19 cellular contexts compared by ENCODE assay signal in the genomic region with DNA sequence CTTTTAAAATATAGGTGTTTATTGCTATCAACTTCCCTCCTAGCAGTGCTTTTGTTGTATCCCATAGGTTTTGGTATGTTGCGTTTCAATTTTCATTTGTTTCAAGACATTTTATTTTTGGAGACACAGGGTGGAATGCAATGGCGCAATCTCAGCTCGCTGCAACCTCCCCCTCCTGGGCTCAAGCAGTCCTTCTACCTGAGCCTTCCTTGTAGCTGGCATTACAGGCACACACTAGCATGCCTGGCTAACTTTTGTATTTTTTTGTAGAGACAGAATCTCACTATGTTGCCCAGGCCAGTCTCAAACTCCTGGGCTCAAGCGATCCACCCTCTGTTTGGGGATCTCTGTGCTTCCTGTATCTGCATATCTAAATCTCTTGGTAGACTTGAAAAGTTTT. TPM values are rescaled to one million over a fixed set of nuclear protein-coding genes. Genes with fewer than 3 reads are reported as not detected.
DNase-seq lines count a peak whose midpoint lies in the region; ATAC-seq, FAIRE-seq and TF ChIP-seq lines count a peak whose summit lies in the region.
"Had no signal": no experiment of that assay in that cellular context is flagged by ENCODE, and none has a peak within 500 bp of the region (broad histone marks: within the 10 kb centered on the region; RNA-seq: fewer than 3 reads in every experiment).

No MANE protein-coding gene starts in this region.

- DNase-seq in T-helper 17 cell (no peak), H1 (ENCODE audit: low read depth in 1 of 2, low spot score in 2 of 2) (no peak), mesendoderm (peak; percentile 34), upper lobe of right lung (no peak), GM19238 (ENCODE audit: insufficient read length, low spot score) (no peak), right lobe of liver (no peak), left lobe of liver (ENCODE audit: low spot score) (no peak)
- DNase-seq: C1 segment of cervical spinal cord; CD4-positive, alpha-beta memory T cell; DMS153; DMS79 treated with DMSO at 0.1 percent for 48 hours; EL; GDM1; H7 had no signal

- H2AFZ ChIP-seq in H1 (ENCODE audit: low read length) = no peak overlapping the region

- no peak overlapping the region for H2BK20ac ChIP-seq in H1 (ENCODE audit: low read length)

- no peak for TF ChIP-seq CTCF in H1 (IDR thresholded peaks at IDR 0.05; ENCODE audit: control extremely low read depth in 1 of 3, insufficient read depth in 1 of 3, low read depth in 1 of 3, low read length in 3 of 3)
- TF ChIP-seq CTCF in upper lobe of right lung (IDR thresholded peaks at IDR 0.05) = no peak
- TF ChIP-seq CTCF in right lobe of liver (IDR thresholded peaks at IDR 0.05) = no peak

- H3K56ac ChIP-seq in H1 (replicated peaks; ENCODE audit: insufficient read length, low read depth, low read length) = no peak overlapping the region
- H3K56ac ChIP-seq in mesendoderm (ENCODE audit: low read length) = no peak overlapping the region

- H3K27me3 Mint-ChIP-seq in T-helper 17 cell = no peaks in the 10 kb centered on the region
- H3K27me3 Mint-ChIP-seq: B cell; CD4-positive, alpha-beta memory T cell had no signal

- WGBS in H1 (ENCODE audit: extremely low coverage in 1 of 2, insufficient coverage in 1 of 2, insufficient read length in 1 of 2, insufficient replicate concordance in 2 of 2, low coverage in 1 of 2, low lambda C conversion rate in 2 of 2, missing lambda C conversion rate in 1 of 2), 2 experiments = 77% methylated on average over 4 of the region's 4 CpGs; no CpG with 5 or more reads in 1 of the 2 experiments
- WGBS in mesendoderm (ENCODE audit: extremely low coverage, insufficient coverage, low lambda C conversion rate) = no CpG with 5 or more reads among the region's 4 CpGs
- 89% methylated on average over 4 of the region's 4 CpGs for WGBS in right lobe of liver (ENCODE audit: insufficient coverage, low coverage, low lambda C conversion rate, missing lambda C conversion rate)

- peaks cover 6 to 11% (median 8%) of the 10 kb centered on the region in 4 experiments for H3K4me1 ChIP-seq in H1 (replicated peaks in 1 of 4; ENCODE audit: control insufficient read depth in 3 of 4, insufficient read depth in 4 of 4, low read length in 3 of 4)
- peaks cover 3% of the 10 kb centered on the region for H3K4me1 ChIP-seq in mesendoderm (ENCODE audit: control insufficient read depth, low read depth, low read length)
- H3K4me1 ChIP-seq in upper lobe of right lung = no peaks in the 10 kb centered on the region
- H3K4me1 ChIP-seq in right lobe of liver = no peaks in the 10 kb centered on the region

- H3K18ac ChIP-seq in H1 (ENCODE audit: extremely low read depth, low read length) (no peak overlapping the region), mesendoderm (ENCODE audit: low read length) (no peak overlapping the region)

- no peaks in the 10 kb centered on the region for H3K23me2 ChIP-seq in H1 (ENCODE audit: low read depth, low read length)

- no peak for TF ChIP-seq EP300 in H1 (IDR thresholded peaks at IDR 0.05; ENCODE audit: borderline replicate concordance in 1 of 2, low read depth in 2 of 2, low read length in 2 of 2)

- peak overlapping the region; percentile 33; the same call in 1 of the 2 replicates for H2BK12ac ChIP-seq in H1 (ENCODE audit: low read depth, low read length)

- POLR2A ChIA-PET in H1 (lab: Charles Lee; ENCODE audit: partially characterized antibody) = interaction anchor here (1.4 to 2.7 kb wide), 3 partner anchors 17 to 50 kb away, joined by 4 to 14 read pairs (median 12); no protein-coding TSS in a partner anchor

- H4K5ac ChIP-seq in H1 (ENCODE audit: insufficient read length, low read depth, low read length) = no peak overlapping the region
- no peak overlapping the region for H4K5ac ChIP-seq in mesendoderm (ENCODE audit: low read length)

- H3K23ac ChIP-seq in H1 (ENCODE audit: insufficient read length) (no peak overlapping the region), mesendoderm (ENCODE audit: low read length) (no peak overlapping the region)

- no peak overlapping the region for H3K4me3 Mint-ChIP-seq in T-helper 17 cell
- H3K4me3 Mint-ChIP-seq: B cell; CD4-positive, alpha-beta memory T cell had no signal

- H3K27ac ChIP-seq in H1 (ENCODE audit: low read depth, low read length) (no peak overlapping the region), mesendoderm (ENCODE audit: low read depth, low read length) (no peak overlapping the region), upper lobe of right lung (no peak overlapping the region), right lobe of liver (no peak overlapping the region)

- no peaks in the 10 kb centered on the region for H3K79me2 ChIP-seq in H1 (ENCODE audit: control insufficient read depth in 1 of 2, insufficient read depth in 2 of 2, low read length in 2 of 2)
- H3K79me2 ChIP-seq in mesendoderm (ENCODE audit: control insufficient read depth, insufficient read depth, low read length) = no peaks in the 10 kb centered on the region

- H3K4me1 Mint-ChIP-seq in T-helper 17 cell = peaks cover 9% of the 10 kb centered on the region
- H3K4me1 Mint-ChIP-seq: B cell had no signal

- H3K36me3 Mint-ChIP-seq in T-helper 17 cell (ENCODE audit: low read depth) = peaks cover 3% of the 10 kb centered on the region

- no peaks in the 10 kb centered on the region for H3K79me1 ChIP-seq in H1 (ENCODE audit: low read depth, low read length)
- H3K79me1 ChIP-seq in mesendoderm (ENCODE audit: low read length) = no peaks in the 10 kb centered on the region

- TF ChIP-seq POLR2A in H1 (IDR thresholded peaks at IDR 0.05; ENCODE audit: control extremely low read depth in 1 of 2, low read depth in 2 of 2, low read length in 2 of 2) = no peak
- no peak for TF ChIP-seq POLR2A in right lobe of liver (IDR thresholded peaks at IDR 0.05)

- H4K91ac ChIP-seq in H1 (replicated peaks; ENCODE audit: insufficient read length, low read length) = no peak overlapping the region

- H2BK120ac ChIP-seq in H1 (replicated peaks; ENCODE audit: low read depth, low read length) (no peak overlapping the region), mesendoderm (ENCODE audit: low read depth, low read length) (no peak overlapping the region)

- H3K27me3 ChIP-seq in H1 (replicated peaks in 1 of 4; ENCODE audit: control insufficient read depth in 3 of 4, extremely low read depth in 1 of 4, insufficient read depth in 3 of 4, low read length in 3 of 4) (no peaks in the 10 kb centered on the region), mesendoderm (ENCODE audit: insufficient read depth, low read length, poor library complexity) (no peaks in the 10 kb centered on the region), upper lobe of right lung (no peaks in the 10 kb centered on the region), right lobe of liver (no peaks in the 10 kb centered on the region)

- H4K8ac ChIP-seq in H1 (ENCODE audit: extremely low read depth, insufficient read depth, low read length) = no peak overlapping the region
- no peak overlapping the region for H4K8ac ChIP-seq in mesendoderm (ENCODE audit: low read depth, low read length)

- no peak overlapping the region for H2BK5ac ChIP-seq in H1 (ENCODE audit: low read depth, low read length)
- no peak overlapping the region for H2BK5ac ChIP-seq in mesendoderm (ENCODE audit: low read length)

- peak overlapping the region; percentile 27 for H3K27ac Mint-ChIP-seq in T-helper 17 cell
- H3K27ac Mint-ChIP-seq: B cell had no signal

- H3K4me2 ChIP-seq in H1 (ENCODE audit: insufficient read depth in 1 of 2, low read depth in 2 of 2, low read length in 2 of 2) (peak overlapping the region in 1 of 2 experiments; percentile 10; a peak in 1 of 4 replicates), mesendoderm (ENCODE audit: low read length) (no peak overlapping the region)

- H2AK5ac ChIP-seq in H1 (ENCODE audit: low read depth, low read length) (0 out of 2 replicates have a peak overlapping the region, but pooled peaks have one; percentile 40), mesendoderm (ENCODE audit: low read length) (no peak overlapping the region)

- CTCF ChIA-PET in H1 (lab: Charles Lee; ENCODE audit: partially characterized antibody) = interaction anchor here (0.6 to 1.6 kb wide), 3 partner anchors 10 to 1963 kb away, joined by 3 read pairs; no protein-coding TSS in a partner anchor

- intact Hi-C loops in upper lobe of right lung (cut with DNase I) (no loop called here), right lobe of liver (cut with DNase I) (no loop called here)

- TF ChIP-seq RAD21 in H1 (IDR thresholded peaks at IDR 0.05 in 1 of 2, conservative IDR thresholded peaks at IDR 0.05 in 1 of 2; ENCODE audit: low read depth in 2 of 2, low read length in 2 of 2) = no peak

- no peaks in the 10 kb centered on the region for H4K20me1 ChIP-seq in H1 (replicated peaks in 1 of 2; ENCODE audit: control insufficient read depth in 1 of 2, insufficient read depth in 2 of 2, low read length in 2 of 2)

- no peak overlapping the region for H3K4ac ChIP-seq in H1 (replicated peaks; ENCODE audit: insufficient read length, low read depth, low read length)
- no peak overlapping the region for H3K4ac ChIP-seq in mesendoderm (ENCODE audit: low read depth, low read length)

- FAIRE-seq in H1 (lab: Jason Lieb, UNC) = no peak
- FAIRE-seq: D721Med, GM12892, HepG2, HTR-8/SVneo had no signal

- H3K14ac ChIP-seq in H1 (ENCODE audit: insufficient read length) = no peak overlapping the region

- H3K4me3 ChIP-seq in H1 (ENCODE audit: extremely low read depth in 1 of 4, insufficient read depth in 2 of 4, low read depth in 3 of 4, low read length in 4 of 4) = peak overlapping the region in 1 of 4 experiments; percentile 47; a peak in 1 of 8 replicates
- H3K4me3 ChIP-seq in mesendoderm (ENCODE audit: low read length) = no peak overlapping the region
- H3K4me3 ChIP-seq in upper lobe of right lung = no peak overlapping the region
- H3K4me3 ChIP-seq in right lobe of liver = no peak overlapping the region

- H3K36me3 ChIP-seq in H1 (ENCODE audit: control insufficient read depth in 2 of 4, insufficient read depth in 4 of 4, low read length in 3 of 4) (no peaks in the 10 kb centered on the region), mesendoderm (ENCODE audit: control insufficient read depth, insufficient read depth, low read length) (no peaks in the 10 kb centered on the region), upper lobe of right lung (peaks cover 4% of the 10 kb centered on the region), right lobe of liver (no peaks in the 10 kb centered on the region)

- H2BK15ac ChIP-seq in H1 (ENCODE audit: low read length) = no peak overlapping the region
- H2BK15ac ChIP-seq in mesendoderm (replicated peaks; ENCODE audit: low read depth) = no peak overlapping the region

- H3K9ac ChIP-seq in H1 (replicated peaks in 1 of 4; ENCODE audit: extremely low read depth in 1 of 4, low read depth in 3 of 4, low read length in 3 of 4) = no peak overlapping the region
- no peak overlapping the region for H3K9ac ChIP-seq in mesendoderm (ENCODE audit: low read length)

- ATAC-seq in T-helper 17 cell (no peak), upper lobe of right lung (peak; percentile 71), right lobe of liver (no peak), left lobe of liver (no peak)
- ATAC-seq: HepG2 had no signal

- H3K9me3 ChIP-seq in T-helper 17 cell (ENCODE audit: control insufficient read depth, low read length, poor library complexity, severe bottlenecking) (no peaks in the 10 kb centered on the region), H1 (ENCODE audit: insufficient read depth in 2 of 2, low read depth in 1 of 2, low read length in 1 of 2) (no peaks in the 10 kb centered on the region), upper lobe of right lung (no peaks in the 10 kb centered on the region), right lobe of liver (no peaks in the 10 kb centered on the region)

RNA-seq across cellular contexts. Expression of a gene that starts 35.4 kb away (rescaled TPM):
- total RNA-seq in T-helper 17 cell (10 to 100 TPM; 11.4 to 12.0 TPM), upper lobe of right lung (4.0 TPM), right lobe of liver (1 to 10 TPM in 3 of 6 experiments, under 1 TPM in 3; 0.31 to 1.5 (median 1.0) TPM), left lobe of liver (1.1 TPM)
- 3.6 and 8.2 TPM in 2 replicates for total RNA-seq in H1 (2021; fragmentation: NEBNext Ultra II Directional; extraction: Animal tissue kit (Norgen Biotek cat#: 25700))
- 1.1 and 2.6 TPM in 2 replicates for polyA plus RNA-seq in H1 (2011; rRNA removed)
- polyA plus RNA-seq in H1 (2011; cell fraction: cytosol; rRNA removed) = 2.9 TPM
- polyA plus RNA-seq in H1 (2011; cell fraction: nucleus; rRNA removed) = 13.0 TPM
- polyA plus RNA-seq in H1 (2012, experiment 1 of 2) = 4.8 to 7.4 TPM (median 6.2 TPM) in 4 replicates
- 0.04 TPM for polyA plus RNA-seq in H1 (2012, experiment 2 of 2)
- 3.6 TPM for polyA plus RNA-seq in H1 (2013, experiment 1 of 2)
- polyA plus RNA-seq in H1 (2013, experiment 2 of 2) = 2.8 TPM
- 2.5 and 4.4 TPM in 2 replicates for polyA minus RNA-seq in H1 (2011; rRNA and poly(A)+ RNA removed)
- 1.8 TPM for polyA minus RNA-seq in H1 (2011; cell fraction: cytosol; rRNA and poly(A)+ RNA removed)
- 18.0 TPM for polyA minus RNA-seq in H1 (2011; cell fraction: nucleus; rRNA and poly(A)+ RNA removed)
- 0.35 TPM for polyA plus RNA-seq in mesendoderm (2013, experiment 1 of 2)
- polyA plus RNA-seq in mesendoderm (2013, experiment 2 of 2) = 0.31 TPM
